Comparison of ENCODE assay signal across 9 cellular contexts in genomic region chrX:154002215-154002719, GRCh38. TPM values are rescaled to one million over a fixed set of nuclear protein-coding genes. Genes with fewer than 3 reads are reported as not detected.
A peak's percentile ranks its signal among the peaks of the same experiment; 100 is the strongest.
DNase-seq lines count a peak whose midpoint lies in the region; ATAC-seq and TF ChIP-seq lines count a peak whose summit lies in the region.
"Had no signal": no experiment of that assay in that cellular context is flagged by ENCODE, and none has a peak within 500 bp of the region (broad histone marks: within the 10 kb centered on the region; RNA-seq: fewer than 3 reads in every experiment).

No MANE protein-coding gene starts in this region.

- H3K36me3 ChIP-seq in Karpas-422 (ENCODE audit: insufficient read depth, low read length) (no peaks in the 10 kb centered on the region), endodermal cell (ENCODE audit: control insufficient read depth, insufficient read depth, low read length) (no peaks in the 10 kb centered on the region)
- H3K36me3 ChIP-seq: tibial artery had no signal

- no peaks in the 10 kb centered on the region for H3K9me3 ChIP-seq in Karpas-422 (ENCODE audit: low read length)
- no peaks in the 10 kb centered on the region for H3K9me3 ChIP-seq in endodermal cell (ENCODE audit: control insufficient read depth, low read length)
- H3K9me3 ChIP-seq: tibial artery had no signal

- H3K27me3 ChIP-seq in Karpas-422 (ENCODE audit: low read length) (no peaks in the 10 kb centered on the region), endodermal cell (ENCODE audit: control insufficient read depth, insufficient read depth, low read length, poor library complexity, severe bottlenecking) (no peaks in the 10 kb centered on the region)
- H3K27me3 ChIP-seq: tibial artery had no signal

- H3K27ac Mint-ChIP-seq in T-cell (peak overlapping the region; percentile 68 to 79), endodermal cell (peak overlapping the region; percentile 70), natural killer cell (peak overlapping the region; percentile 89 to 92)

- H2AFZ ChIP-seq in Karpas-422 (ENCODE audit: low read length), result no peak overlapping the region

- H3K4me1 ChIP-seq in Karpas-422 (ENCODE audit: low read length) (peaks cover 12% of the 10 kb centered on the region), endodermal cell (ENCODE audit: control insufficient read depth, insufficient read depth, low read length) (no peaks in the 10 kb centered on the region)
- H3K4me1 ChIP-seq: tibial artery had no signal

- CTCF ChIA-PET in T-cell (lab: Charles Lee), result interaction anchor here (0.6 kb wide), 3 partner anchors 12 to 47 kb away, joined by 3 to 5 read pairs (median 3); no protein-coding TSS in a partner anchor

- H3K4me2 ChIP-seq in Karpas-422 (ENCODE audit: low read depth, low read length, poor library complexity, severe bottlenecking), result peak overlapping the region; percentile 38

- H3K4me3 ChIP-seq in Karpas-422 (ENCODE audit: low read length) (peak overlapping the region; percentile 33; the same call in 1 of the 2 replicates), endodermal cell (ENCODE audit: low read length) (no peak overlapping the region)
- H3K4me3 ChIP-seq: tibial artery had no signal

- no peaks in the 10 kb centered on the region for H3K79me2 ChIP-seq in Karpas-422 (ENCODE audit: low read length)

- H3K9ac ChIP-seq in Karpas-422 (ENCODE audit: low read length) (peak overlapping the region; percentile 35; the same call in 1 of the 2 replicates), endodermal cell (ENCODE audit: extremely low read depth, low read length, poor library complexity, severe bottlenecking) (no peak overlapping the region)

- peak overlapping the region; percentile 55 to 76 (median 73) for H3K4me3 Mint-ChIP-seq in T-cell
- H3K4me3 Mint-ChIP-seq in endodermal cell, result no peak overlapping the region
- peak overlapping the region; percentile 81 for H3K4me3 Mint-ChIP-seq in natural killer cell

- H3K9me3 Mint-ChIP-seq in T-cell (no peaks in the 10 kb centered on the region), endodermal cell (peaks cover 66% of the 10 kb centered on the region), natural killer cell (no peaks in the 10 kb centered on the region)

- H3K27me3 Mint-ChIP-seq in T-cell (peaks cover 0 to 14% of the 10 kb centered on the region in 2 donors), endodermal cell (ENCODE audit: insufficient read depth) (no peaks in the 10 kb centered on the region), natural killer cell (ENCODE audit: low read depth in 2 of 2) (peaks cover 0 to 7% of the 10 kb centered on the region in 2 donors)

- TF ChIP-seq CTCF in endodermal cell (conservative IDR thresholded peaks at IDR 0.05) (no peak), natural killer cell (IDR thresholded peaks at IDR 0.05) (no peak)

- WGBS in endodermal cell (ENCODE audit: insufficient coverage in 1 of 2, insufficient read length in 1 of 2), 2 experiments, result 98 to 100% methylated on average over 1 to 17 of the region's 17 CpGs

- H4K20me1 ChIP-seq in Karpas-422 (ENCODE audit: insufficient read depth, low read depth, low read length), result no peaks in the 10 kb centered on the region

- intact Hi-C loops in natural killer cell (cut with micrococcal nuclease), result no loop called here

- H3K9me2 ChIP-seq in Karpas-422 (replicated peaks; ENCODE audit: insufficient read depth, low read length), result no peaks in the 10 kb centered on the region

- POLR2A ChIA-PET in T-cell (lab: Charles Lee), result interaction anchor here in 1 of 2 donors (0.6 kb wide), 2 partner anchors 17 to 45 kb away, joined by 4 to 5 read pairs; no protein-coding TSS in a partner anchor

- H3K4me1 Mint-ChIP-seq in T-cell (peaks cover 8 to 15% (median 10%) of the 10 kb centered on the region in 3 donors), endodermal cell (no peaks in the 10 kb centered on the region), natural killer cell (peaks cover 17 to 18% of the 10 kb centered on the region in 2 donors)

- peak; percentile 55 to 94 (median 86) for ATAC-seq in T-cell (replicated peaks in 1 of 4)
- peak; percentile 88 to 96 (median 95) for ATAC-seq in natural killer cell
- ATAC-seq in HG03342 (IDR thresholded peaks at IDR 0.05; ENCODE audit: unreplicated experiment), result no peak
- ATAC-seq in HG02885 (IDR thresholded peaks at IDR 0.05; ENCODE audit: poor library complexity, unreplicated experiment), result no peak

- DNase-seq in activated gamma-delta T cell treated with Interleukin-2 at 50 U/mL for 16 hours (peak; percentile 54), activated gamma-delta T cell (lab: John Stamatoyannopoulos, UW) (no peak), Karpas-422 (peak; percentile 71), T-cell (peak in 27 of 34 experiments; percentile 20 to 60 (median 37)), endodermal cell (no peak), natural killer cell (peak; percentile 53)

- H3K27ac ChIP-seq in Karpas-422 (ENCODE audit: low read length) (peak overlapping the region; percentile 32), endodermal cell (ENCODE audit: low read depth, low read length) (peak overlapping the region; percentile 49)
- H3K27ac ChIP-seq: tibial artery had no signal

- H3K36me3 Mint-ChIP-seq in T-cell, result no peaks in the 10 kb centered on the region
- H3K36me3 Mint-ChIP-seq in endodermal cell (ENCODE audit: low read depth), result peaks cover 8% of the 10 kb centered on the region
- H3K36me3 Mint-ChIP-seq in natural killer cell, result no peaks in the 10 kb centered on the region

RNA-seq across cellular contexts. Expression of gene IRAK1, which starts 17.4 kb away (rescaled TPM):
- 76.0 and 131 TPM in 2 replicates for total RNA-seq in Karpas-422 (2014; rRNA removed; shearing (Covaris generic); ENCODE audit: low replicate concordance)
- total RNA-seq in T-cell, result 100 to 1,000 TPM in 1 of 5 donors, 10 to 100 TPM in 4; 66.5 to 102 (median 85.0) TPM
- 10 to 100 TPM; 61.1 to 73.9 TPM for total RNA-seq in endodermal cell
- 41.3 TPM for polyA plus RNA-seq in endodermal cell (2013, experiment 1 of 2)
- 36.5 TPM for polyA plus RNA-seq in endodermal cell (2013, experiment 2 of 2)
- total RNA-seq in natural killer cell, result 100 to 1,000 TPM in 2 of 3 donors, 10 to 100 TPM in 1; 87.5 to 114 (median 107) TPM

RNA-seq across cellular contexts. Expression of gene TMEM187, which starts 29.7 kb away (rescaled TPM):
- total RNA-seq in Karpas-422 (2014; rRNA removed; shearing (Covaris generic); ENCODE audit: low replicate concordance), result 1.5 and 3.9 TPM in 2 replicates
- total RNA-seq in T-cell, result 10 to 100 TPM in 3 of 5 donors, 1 to 10 TPM in 2; 4.0 to 16.9 (median 14.1) TPM
- 1 to 10 TPM; 4.8 to 8.1 TPM for total RNA-seq in endodermal cell
- polyA plus RNA-seq in endodermal cell (2013, experiment 1 of 2), result 4.8 TPM
- polyA plus RNA-seq in endodermal cell (2013, experiment 2 of 2), result 5.3 TPM
- total RNA-seq in natural killer cell, result 1 to 10 TPM; 1.2 to 4.3 (median 1.4) TPM

RNA-seq across cellular contexts. Expression of gene HCFC1, which starts 30.6 kb away (rescaled TPM):
- 16.8 and 29.4 TPM in 2 replicates for total RNA-seq in Karpas-422 (2014; rRNA removed; shearing (Covaris generic); ENCODE audit: low replicate concordance)
- 10 to 100 TPM; 67.1 to 73.4 (median 69.2) TPM for total RNA-seq in T-cell
- total RNA-seq in endodermal cell, result 100 to 1,000 TPM in 1 of 2 donors, 10 to 100 TPM in 1; 93.4 to 112 TPM
- polyA plus RNA-seq in endodermal cell (2013, experiment 1 of 2), result 60.4 TPM
- polyA plus RNA-seq in endodermal cell (2013, experiment 2 of 2), result 63.4 TPM
- 10 to 100 TPM; 65.2 to 76.7 (median 67.5) TPM for total RNA-seq in natural killer cell

RNA-seq across cellular contexts. Expression of gene RENBP, which starts 57.8 kb away (rescaled TPM):
- 0.22 and 0.26 TPM in 2 replicates for total RNA-seq in Karpas-422 (2014; rRNA removed; shearing (Covaris generic); ENCODE audit: low replicate concordance)
- total RNA-seq in T-cell, result 10 to 100 TPM; 10.2 to 23.5 (median 19.5) TPM
- 10 to 100 TPM; 12.0 to 17.5 TPM for total RNA-seq in endodermal cell
- polyA plus RNA-seq in endodermal cell (2013, experiment 1 of 2), result 9.5 TPM
- polyA plus RNA-seq in endodermal cell (2013, experiment 2 of 2), result 7.5 TPM
- total RNA-seq in natural killer cell, result 10 to 100 TPM; 14.3 to 17.1 (median 15.2) TPM

Comparison
In these comparisons a context has a peak if more than half of its experiments do, and no peak if none do; other contexts are left out.
1. DNase-seq: peak in activated gamma-delta T cell treated with Interleukin-2 at 50 U/mL for 16 hours (single experiment), Karpas-422 (single experiment), T-cell (27 of 34) and natural killer cell (single experiment); none in activated gamma-delta T cell (single experiment) and endodermal cell (single experiment).
2. ATAC-seq: peak in T-cell (4 of 4) and natural killer cell (3 of 3); none in HG03342 (single experiment) and HG02885 (single experiment).
3. Peak in every context shown above with its lines, with median percentiles within 50 percentile points of each other: H3K27ac Mint-ChIP-seq.